37 cellular contexts compared by ENCODE assay signal in genomic region chr5:163161512-163161911, GRCh38.
DNase-seq lines count a peak whose midpoint lies in the region; ATAC-seq, FAIRE-seq and TF ChIP-seq lines count a peak whose summit lies in the region.
"Had no signal": no experiment of that assay in that cellular context is flagged by ENCODE, and none has a peak within 500 bp of the region (broad histone marks: within the 10 kb centered on the region; RNA-seq: fewer than 3 reads in every experiment).

No MANE protein-coding gene starts in this region.

- TF ChIP-seq EP300 in HepG2 (IDR thresholded peaks at IDR 0.05; ENCODE audit: low read depth in 2 of 2, low read length in 2 of 2) = no peak
- no peak for TF ChIP-seq EP300 in HepG2 (CRISPR knock-in tag; IDR thresholded peaks at IDR 0.05; ENCODE audit: borderline replicate concordance)
- TF ChIP-seq EP300 in GM12878 (IDR thresholded peaks at IDR 0.05; ENCODE audit: borderline replicate concordance in 1 of 2, control insufficient read depth in 1 of 2, low read depth in 2 of 2, low read length in 2 of 2) = no peak
- no peak for TF ChIP-seq EP300 in tibial nerve (IDR thresholded peaks at IDR 0.05)

- H3K4me2 ChIP-seq in HepG2 (ENCODE audit: low read depth, low read length) (no peak overlapping the region), GM12878 (ENCODE audit: control insufficient read depth, insufficient read depth) (no peak overlapping the region)
- H3K4me2 ChIP-seq: A549; BLaER1; BLaER1 treated with 17β-estradiol and CSF1 and Interleukin-3, amounts not matched to agents 10 nM and 100 nM had no signal

- no peak overlapping the region for H3K4me3 Mint-ChIP-seq in natural killer cell treated with Interleukin-12 subunit alpha and Interleukin-12 subunit beta and Interleukin-15 and Interleukin-18, amount 100 ng/mL, for 72 hours
- H3K4me3 Mint-ChIP-seq: B cell; CD14-positive monocyte; CD4-positive, alpha-beta memory T cell; CD4-positive, alpha-beta T cell; CD4-positive, CD25-positive, alpha-beta regulatory T cell; CD8-positive, alpha-beta memory T cell; CD8-positive, alpha-beta T cell had no signal

- H3K9ac ChIP-seq in HepG2 (ENCODE audit: insufficient read depth, low read depth, low read length) (no peak overlapping the region), GM12878 (ENCODE audit: control insufficient read depth, insufficient read depth, low read length) (no peak overlapping the region)
- H3K9ac ChIP-seq: BLaER1; BLaER1 treated with 17β-estradiol and CSF1 and Interleukin-3, amounts not matched to agents 10 nM and 100 nM had no signal

- H3K27ac ChIP-seq in HepG2 (ENCODE audit: extremely low read length, insufficient read depth, low read length) = no peak overlapping the region
- no peak overlapping the region for H3K27ac ChIP-seq in right lobe of liver
- H3K27ac ChIP-seq in HEK293 (ENCODE audit: extremely low read depth, low read depth, low read length) = no peak overlapping the region
- H3K27ac ChIP-seq in GM12878 (ENCODE audit: control insufficient read depth, insufficient read depth) = no peak overlapping the region
- H3K27ac ChIP-seq in tibial nerve = no peak overlapping the region
- H3K27ac ChIP-seq: 22Rv1; A549; BLaER1; BLaER1 treated with 17β-estradiol and CSF1 and Interleukin-3, amounts not matched to agents 10 nM and 100 nM; C4-2B had no signal

- H3K27me3 Mint-ChIP-seq in natural killer cell treated with Interleukin-12 subunit alpha and Interleukin-12 subunit beta and Interleukin-15 and Interleukin-18, amount 100 ng/mL, for 72 hours = no peaks in the 10 kb centered on the region
- H3K27me3 Mint-ChIP-seq: B cell; CD4-positive, alpha-beta memory T cell; CD4-positive, alpha-beta T cell; CD4-positive, CD25-positive, alpha-beta regulatory T cell; CD8-positive, alpha-beta memory T cell had no signal

- SMC1A ChIA-PET in GM12878 (lab: Charles Lee; ENCODE audit: uncharacterized antibody, unreplicated experiment) = interaction anchor here (0.7 to 2.1 kb wide), 6 partner anchors 11 to 135 kb away, joined by 3 to 7 read pairs (median 4); no protein-coding TSS in a partner anchor

- H3K27me3 ChIP-seq in HepG2 (ENCODE audit: control insufficient read depth in 1 of 2, insufficient read depth in 2 of 2, low read length in 2 of 2) (no peaks in the 10 kb centered on the region), right lobe of liver (no peaks in the 10 kb centered on the region), GM12878 (replicated peaks in 1 of 2; ENCODE audit: control insufficient read depth in 2 of 2, insufficient read depth in 2 of 2, low read length in 1 of 2) (no peaks in the 10 kb centered on the region), tibial nerve (no peaks in the 10 kb centered on the region)
- H3K27me3 ChIP-seq: BE2C; BLaER1; BLaER1 treated with 17β-estradiol and CSF1 and Interleukin-3, amounts not matched to agents 10 nM and 100 nM had no signal

- POLR2A ChIA-PET in HepG2 (lab: Yijun Ruan, JAX) (no interaction called here), HEK293 (lab: Yijun Ruan, JAX) (no interaction called here), GM12878 (lab: Charles Lee) (no interaction called here)

- H3K79me2 ChIP-seq in HepG2 (ENCODE audit: insufficient read depth, low read length) (no peaks in the 10 kb centered on the region), GM12878 (ENCODE audit: control insufficient read depth, insufficient read depth, low read length) (no peaks in the 10 kb centered on the region)

- ATAC-seq in HepG2 = no peak
- no peak for ATAC-seq in right lobe of liver
- no peak for ATAC-seq in GM12878
- ATAC-seq in natural killer cell treated with Interleukin-12 subunit alpha and Interleukin-12 subunit beta and Interleukin-15 and Interleukin-18, amount 100 ng/mL, for 72 hours = no peak
- ATAC-seq: A549; CD8-positive, alpha-beta T cell had no signal

- peaks cover 5% of the 10 kb centered on the region; the same call in 1 of the 2 replicates for H3K9me3 ChIP-seq in HepG2 (ENCODE audit: low read length)
- H3K9me3 ChIP-seq in right lobe of liver = no peaks in the 10 kb centered on the region
- H3K9me3 ChIP-seq in HEK293 (ENCODE audit: control insufficient read depth, insufficient read depth, low read depth, low read length) = no peaks in the 10 kb centered on the region
- no peaks in the 10 kb centered on the region for H3K9me3 ChIP-seq in GM12878 (replicated peaks; ENCODE audit: control insufficient read depth, insufficient read depth, low read length)
- H3K9me3 ChIP-seq in tibial nerve = peaks cover 0 to 9% (median 0%) of the 10 kb centered on the region in 4 donors
- H3K9me3 ChIP-seq: A549, BE2C, Caco-2 had no signal

- H3K27ac Mint-ChIP-seq in natural killer cell treated with Interleukin-12 subunit alpha and Interleukin-12 subunit beta and Interleukin-15 and Interleukin-18, amount 100 ng/mL, for 72 hours = no peak overlapping the region
- H3K27ac Mint-ChIP-seq: B cell; CD14-positive monocyte; CD4-positive, alpha-beta memory T cell; CD4-positive, alpha-beta T cell; CD4-positive, CD25-positive, alpha-beta regulatory T cell; CD8-positive, alpha-beta memory T cell; CD8-positive, alpha-beta T cell had no signal

- intact Hi-C loops in HepG2 (cut with micrococcal nuclease; ENCODE audit: unreplicated experiment) = no loop called here
- intact Hi-C loops in right lobe of liver (cut with DNase I) = no loop called here
- intact Hi-C loops in GM12878 (cut with micrococcal nuclease; ENCODE audit: unreplicated experiment) = no loop called here

- H2AFZ ChIP-seq in HepG2 (ENCODE audit: low read length) (no peak overlapping the region), GM12878 (ENCODE audit: control insufficient read depth, low read depth, low read length) (no peak overlapping the region)

- DNase-seq in HepG2 (ENCODE audit: low spot score) = no peak
- DNase-seq in right lobe of liver = no peak
- no peak for DNase-seq in GM12878 (ENCODE audit: low read depth, low spot score)
- peak; percentile 3 for DNase-seq in superior temporal gyrus (ENCODE audit: extremely low spot score)
- no peak for DNase-seq in tibial nerve (ENCODE audit: low spot score in 2 of 2)
- no peak for DNase-seq in NCI-H748 (lab: John Stamatoyannopoulos, UW; ENCODE audit: unreplicated experiment)
- no peak for DNase-seq in natural killer cell treated with Interleukin-12 subunit alpha and Interleukin-12 subunit beta and Interleukin-15 and Interleukin-18, amount 100 ng/mL, for 72 hours (ENCODE audit: low spot score)
- DNase-seq: 8988T; ACHN; AML-193; BE2C; C1 segment of cervical spinal cord; Caco-2; Calu3; CD4-positive, alpha-beta T cell; CD4-positive, CD25-positive, alpha-beta regulatory T cell; CD8-positive, alpha-beta memory T cell; CD8-positive, alpha-beta T cell; COR-L47; DMS 273 treated with DMSO at 0.1 percent for 48 hours; DMS153; DMS53; DMS79; DMS79 treated with DMSO at 0.1 percent for 48 hours; DND-41; EL had no signal

- H4K20me1 ChIP-seq in HepG2 (ENCODE audit: insufficient read depth, low read length) (no peaks in the 10 kb centered on the region), GM12878 (ENCODE audit: control insufficient read depth, insufficient read depth) (no peaks in the 10 kb centered on the region)
- H4K20me1 ChIP-seq: BLaER1; BLaER1 treated with 17β-estradiol and CSF1 and Interleukin-3, amounts not matched to agents 10 nM and 100 nM had no signal

- no peak for TF ChIP-seq POLR2A in HepG2 (IDR thresholded peaks at IDR 0.05; ENCODE audit: insufficient read depth in 1 of 2, low read depth in 2 of 2, low read length in 2 of 2)
- TF ChIP-seq POLR2A in right lobe of liver (IDR thresholded peaks at IDR 0.05) = no peak
- no peak for TF ChIP-seq POLR2A in GM12878 (IDR thresholded peaks at IDR 0.05; ENCODE audit: low read depth, low read length)
- TF ChIP-seq POLR2A in tibial nerve (IDR thresholded peaks at IDR 0.05) = no peak

- H3K36me3 Mint-ChIP-seq in natural killer cell treated with Interleukin-12 subunit alpha and Interleukin-12 subunit beta and Interleukin-15 and Interleukin-18, amount 100 ng/mL, for 72 hours = no peaks in the 10 kb centered on the region
- H3K36me3 Mint-ChIP-seq: CD14-positive monocyte; CD4-positive, alpha-beta memory T cell; CD4-positive, CD25-positive, alpha-beta regulatory T cell; CD8-positive, alpha-beta memory T cell; CD8-positive, alpha-beta T cell had no signal

- FAIRE-seq in HepG2 (lab: Jason Lieb, UNC) = no peak
- FAIRE-seq in GM12878 (lab: Jason Lieb, UNC) = no peak
- FAIRE-seq: A204.1, A549, D721Med had no signal

- CTCF ChIA-PET in HepG2 (lab: Yijun Ruan, JAX; ENCODE audit: low intra/inter-chr PET ratio, low total read pairs) = no interaction called here
- CTCF ChIA-PET in HEK293 (lab: Yijun Ruan, JAX) = no interaction called here
- CTCF ChIA-PET in GM12878 (lab: Yijun Ruan, JAX) = interaction anchor here (1.9 kb wide), 1 partner anchor 25 kb away, joined by 4 read pairs; no protein-coding TSS in a partner anchor

- in situ Hi-C loops in HepG2 (cut with HindIII; ENCODE audit: extremely low pct_ligation_motif_present, low pct_unique_long_range_greater_than_20kb) (no loop called here), GM12878 (cut with MboI) (no loop called here)

- H3K36me3 ChIP-seq in HepG2 (replicated peaks in 1 of 2; ENCODE audit: control insufficient read depth in 1 of 2, insufficient read depth in 2 of 2, low read length in 2 of 2) = no peaks in the 10 kb centered on the region
- no peaks in the 10 kb centered on the region for H3K36me3 ChIP-seq in right lobe of liver
- no peaks in the 10 kb centered on the region for H3K36me3 ChIP-seq in HEK293 (ENCODE audit: control insufficient read depth in 2 of 2, insufficient read depth in 1 of 2, low read length in 2 of 2)
- no peaks in the 10 kb centered on the region for H3K36me3 ChIP-seq in GM12878 (ENCODE audit: control insufficient read depth in 2 of 2, insufficient read depth in 2 of 2, low read length in 1 of 2)
- H3K36me3 ChIP-seq in tibial nerve = no peaks in the 10 kb centered on the region
- H3K36me3 ChIP-seq: BE2C; BLaER1; BLaER1 treated with 17β-estradiol and CSF1 and Interleukin-3, amounts not matched to agents 10 nM and 100 nM had no signal

- peaks cover 15% of the 10 kb centered on the region for H3K9me3 Mint-ChIP-seq in natural killer cell treated with Interleukin-12 subunit alpha and Interleukin-12 subunit beta and Interleukin-15 and Interleukin-18, amount 100 ng/mL, for 72 hours

- no peaks in the 10 kb centered on the region for H3K4me1 ChIP-seq in HepG2 (ENCODE audit: insufficient read depth, low read length)
- no peaks in the 10 kb centered on the region for H3K4me1 ChIP-seq in right lobe of liver
- no peaks in the 10 kb centered on the region for H3K4me1 ChIP-seq in HEK293 (ENCODE audit: control insufficient read depth, insufficient read depth, low read length)
- no peaks in the 10 kb centered on the region for H3K4me1 ChIP-seq in GM12878 (ENCODE audit: control insufficient read depth, insufficient read depth, low read length)
- H3K4me1 ChIP-seq in tibial nerve = no peaks in the 10 kb centered on the region
- H3K4me1 ChIP-seq: A549; BE2C; BLaER1; BLaER1 treated with 17β-estradiol and CSF1 and Interleukin-3, amounts not matched to agents 10 nM and 100 nM; Caco-2 had no signal

- no peaks in the 10 kb centered on the region for H3K4me1 Mint-ChIP-seq in natural killer cell treated with Interleukin-12 subunit alpha and Interleukin-12 subunit beta and Interleukin-15 and Interleukin-18, amount 100 ng/mL, for 72 hours (ENCODE audit: low read depth in 2 of 2)
- H3K4me1 Mint-ChIP-seq: B cell; CD14-positive monocyte; CD4-positive, alpha-beta memory T cell; CD4-positive, CD25-positive, alpha-beta regulatory T cell; CD8-positive, alpha-beta memory T cell had no signal

- BruUV-seq in HepG2 (replicated peaks; lab: Mats Ljungman, UMichigan) (no TSS peak), GM12878 (replicated peaks; lab: Mats Ljungman, UMichigan) (no TSS peak)

- TF ChIP-seq CTCF in HepG2 (CRISPR knock-in tag; IDR thresholded peaks at IDR 0.05) (no peak), right lobe of liver (IDR thresholded peaks at IDR 0.05) (no peak), HEK293 (tag by site-specific recombination; IDR thresholded peaks at IDR 0.05) (no peak), GM12878 (IDR thresholded peaks at IDR 0.05 in 2 of 3, conservative IDR thresholded peaks at IDR 0.05 in 1 of 3; ENCODE audit: control insufficient read depth in 2 of 3, extremely low read depth in 1 of 3, insufficient read depth in 1 of 3, low read depth in 3 of 3, low read length in 3 of 3) (no peak), tibial nerve (IDR thresholded peaks at IDR 0.05) (no peak)

- RAD21 ChIA-PET in GM12878 (lab: Charles Lee; ENCODE audit: unreplicated experiment) = interaction anchor here (1.3 to 1.5 kb wide), 2 partner anchors 17 to 67 kb away, joined by 3 to 5 read pairs; no protein-coding TSS in a partner anchor

- no peak for TF ChIP-seq RAD21 in HepG2 (CRISPR knock-in tag; IDR thresholded peaks at IDR 0.05)
- no peak for TF ChIP-seq RAD21 in GM12878 (IDR thresholded peaks at IDR 0.05; ENCODE audit: insufficient read depth, low read depth, low read length)

- H3K4me3 ChIP-seq in HepG2 (replicated peaks in 1 of 3; ENCODE audit: insufficient read depth in 1 of 3, low read depth in 2 of 3, low read length in 3 of 3) = no peak overlapping the region
- H3K4me3 ChIP-seq in right lobe of liver = no peak overlapping the region
- no peak overlapping the region for H3K4me3 ChIP-seq in HEK293 (ENCODE audit: low read depth, low read length)
- no peak overlapping the region for H3K4me3 ChIP-seq in GM12878
- H3K4me3 ChIP-seq in tibial nerve = no peak overlapping the region
- H3K4me3 ChIP-seq: A549; BLaER1; BLaER1 treated with 17β-estradiol and CSF1 and Interleukin-3, amounts not matched to agents 10 nM and 100 nM had no signal

Comparison
In these comparisons a context has a peak if more than half of its experiments do, and no peak if none do; other contexts are left out.
1. Of the 63 proteins assayed by ChIP-seq in both HepG2 and HEK293: peak only in HepG2: none; only in HEK293: ATF2; in both: none; in neither: 62.